In genomic region chr15:41903782-41904181, GRCh38 we compare ENCODE assay signal across 7 cellular contexts.
"Had no signal": no experiment of that assay in that cellular context is flagged by ENCODE, and none has a peak within 500 bp of the region (broad histone marks: within the 10 kb centered on the region; RNA-seq: fewer than 3 reads in every experiment).

No MANE protein-coding gene starts in this region.

- H3K4me1 ChIP-seq: colonic mucosa, foreskin keratinocyte, prostate gland, upper lobe of right lung had no signal

- H3K27me3 ChIP-seq: colonic mucosa, foreskin keratinocyte, hepatocyte, upper lobe of right lung had no signal

- DNase-seq: upper lobe of right lung had no signal

- H3K4me3 Mint-ChIP-seq: activated naive CD8-positive, alpha-beta T cell treated with anti-CD3 and anti-CD28 coated beads for 36 hours; naive thymus-derived CD8-positive, alpha-beta T cell had no signal

- H2AFZ ChIP-seq: hepatocyte had no signal

- H3K9me3 ChIP-seq: colonic mucosa, prostate gland, upper lobe of right lung had no signal

- H3K27ac ChIP-seq: colonic mucosa, foreskin keratinocyte, hepatocyte, prostate gland, upper lobe of right lung had no signal

- H3K27me3 Mint-ChIP-seq: activated naive CD8-positive, alpha-beta T cell treated with anti-CD3 and anti-CD28 coated beads for 36 hours; naive thymus-derived CD8-positive, alpha-beta T cell had no signal

- H3K4me2 ChIP-seq: hepatocyte had no signal

- H3K36me3 ChIP-seq: prostate gland had no signal

- H3K27ac Mint-ChIP-seq: activated naive CD8-positive, alpha-beta T cell treated with anti-CD3 and anti-CD28 coated beads for 36 hours had no signal

- H3K4me3 ChIP-seq: colonic mucosa, hepatocyte, prostate gland, upper lobe of right lung had no signal
